Comparison of ENCODE assay signal across 2 cellular contexts in genomic region chr9:89497978-89498844, GRCh38.
A peak's percentile ranks its signal among the peaks of the same experiment; 100 is the strongest.
TF ChIP-seq lines count a peak whose summit lies in the region.

TSS of gene SEMA4D (minus strand) at chr9:89498113. CDS start at chr9:89405456, 92,657 bp downstream.

TF ChIP-seq in SK-N-SH treated with all-trans-retinoic acid at 6 μM for 48 hours, 23 proteins besides CTCF, POLR2A, EP300 and RAD21 (continued from another document):
- no peak for TF ChIP-seq TCF4 (CRISPR knock-in tag; IDR thresholded peaks at IDR 0.05; ENCODE audit: borderline replicate concordance)
- no peak for TF ChIP-seq RARB (CRISPR knock-in tag; IDR thresholded peaks at IDR 0.05)
- no peak for TF ChIP-seq ZFP3 (CRISPR knock-in tag; IDR thresholded peaks at IDR 0.05)
- no peak for TF ChIP-seq CREB5 (CRISPR knock-in tag; IDR thresholded peaks at IDR 0.05; ENCODE audit: low read depth)
- no peak for TF ChIP-seq BACH2 (CRISPR knock-in tag; IDR thresholded peaks at IDR 0.05; ENCODE audit: borderline replicate concordance)
- TF ChIP-seq OSR1 (CRISPR knock-in tag; IDR thresholded peaks at IDR 0.05): no peak
- no peak for TF ChIP-seq TOX (CRISPR knock-in tag; IDR thresholded peaks at IDR 0.05; ENCODE audit: borderline replicate concordance)
- no peak for TF ChIP-seq ZFP30 (CRISPR knock-in tag; IDR thresholded peaks at IDR 0.05)
- no peak for TF ChIP-seq PPARA (CRISPR knock-in tag; IDR thresholded peaks at IDR 0.05; ENCODE audit: borderline replicate concordance)
- no peak for TF ChIP-seq ZNF70 (CRISPR knock-in tag; IDR thresholded peaks at IDR 0.05)
- TF ChIP-seq CSDC2 (CRISPR knock-in tag; IDR thresholded peaks at IDR 0.05): no peak

TF ChIP-seq in GM12878, 131 proteins besides CTCF, POLR2A, EP300 and RAD21 (continued from another document):
- TF ChIP-seq NKRF (conservative IDR thresholded peaks at IDR 0.05) (no peak), SKIL (IDR thresholded peaks at IDR 0.05; ENCODE audit: low read depth, poor library complexity, severe bottlenecking) (no peak), MLLT1 (IDR thresholded peaks at IDR 0.05) (peak; percentile 78), MTA3 (IDR thresholded peaks at IDR 0.05; ENCODE audit: borderline replicate concordance, low read length) (no peak), PRDM15 (CRISPR knock-in tag; IDR thresholded peaks at IDR 0.05) (no peak), GABPA (IDR thresholded peaks at IDR 0.05; ENCODE audit: low read depth) (no peak), ZBTB4 (CRISPR knock-in tag; IDR thresholded peaks at IDR 0.05) (no peak), SMC3 (IDR thresholded peaks at IDR 0.05; ENCODE audit: borderline replicate concordance, low read length) (no peak), ZBTB11 (CRISPR knock-in tag; IDR thresholded peaks at IDR 0.05) (no peak), SMARCA5 (IDR thresholded peaks at IDR 0.05) (no peak), YY1 (IDR thresholded peaks at IDR 0.05; ENCODE audit: low read depth, low read length) (0 out of 2 replicates have a peak, but pooled peaks have one; percentile 3), CREM (IDR thresholded peaks at IDR 0.05; ENCODE audit: low read depth) (no peak), RB1 (IDR thresholded peaks at IDR 0.05; ENCODE audit: borderline replicate concordance) (no peak), NBN (IDR thresholded peaks at IDR 0.05) (peak; percentile 93), ZNF384 (IDR thresholded peaks at IDR 0.05; ENCODE audit: borderline replicate concordance, low read depth, low read length) (no peak), JUND (IDR thresholded peaks at IDR 0.05; ENCODE audit: low read depth, low read length) (no peak), SRF (IDR thresholded peaks at IDR 0.05; ENCODE audit: low read depth in 2 of 2, low read length in 2 of 2) (no peak), ASH2L (IDR thresholded peaks at IDR 0.05; ENCODE audit: borderline replicate concordance, low read depth) (no peak), ZNF622 (IDR thresholded peaks at IDR 0.05) (no peak), HDGF (IDR thresholded peaks at IDR 0.05) (peak; percentile 100), CHD4 (IDR thresholded peaks at IDR 0.05) (no peak), ATF7 (IDR thresholded peaks at IDR 0.05; ENCODE audit: low read depth) (peak; percentile 39; the same call in 1 of the 2 replicates), YBX1 (IDR thresholded peaks at IDR 0.05) (peak; percentile 25; the same call in 1 of the 2 replicates), RUNX3 (IDR thresholded peaks at IDR 0.05; ENCODE audit: low read length) (no peak), SMAD1 (IDR thresholded peaks at IDR 0.05; ENCODE audit: low read depth, partially characterized antibody) (no peak), RCOR1 (conservative IDR thresholded peaks at IDR 0.05; ENCODE audit: low read depth, low read length) (no peak), NRF1 (conservative IDR thresholded peaks at IDR 0.05; ENCODE audit: low read depth, low read length) (peak; percentile 27; the same call in 1 of the 2 replicates), PAX8 (IDR thresholded peaks at IDR 0.05) (no peak), MTA2 (IDR thresholded peaks at IDR 0.05; ENCODE audit: low read depth) (peak; percentile 31; the same call in 1 of the 2 replicates), BCL3 (IDR thresholded peaks at IDR 0.05; ENCODE audit: borderline replicate concordance, insufficient read depth, low read depth, low read length, poor library complexity, severe bottlenecking) (no peak), RELB (IDR thresholded peaks at IDR 0.05; ENCODE audit: low read depth) (peak; percentile 54; the same call in 1 of the 2 replicates), IKZF2 (IDR thresholded peaks at IDR 0.05) (peak; percentile 51 to 61), EED (IDR thresholded peaks at IDR 0.05; ENCODE audit: low read depth) (peak; percentile 25; the same call in 1 of the 2 replicates), RBBP5 (conservative IDR thresholded peaks at IDR 0.05) (no peak), BMI1 (IDR thresholded peaks at IDR 0.05; ENCODE audit: borderline replicate concordance) (no peak)
